Comparison of ENCODE assay signal across 8 cellular contexts in the genomic region with DNA sequence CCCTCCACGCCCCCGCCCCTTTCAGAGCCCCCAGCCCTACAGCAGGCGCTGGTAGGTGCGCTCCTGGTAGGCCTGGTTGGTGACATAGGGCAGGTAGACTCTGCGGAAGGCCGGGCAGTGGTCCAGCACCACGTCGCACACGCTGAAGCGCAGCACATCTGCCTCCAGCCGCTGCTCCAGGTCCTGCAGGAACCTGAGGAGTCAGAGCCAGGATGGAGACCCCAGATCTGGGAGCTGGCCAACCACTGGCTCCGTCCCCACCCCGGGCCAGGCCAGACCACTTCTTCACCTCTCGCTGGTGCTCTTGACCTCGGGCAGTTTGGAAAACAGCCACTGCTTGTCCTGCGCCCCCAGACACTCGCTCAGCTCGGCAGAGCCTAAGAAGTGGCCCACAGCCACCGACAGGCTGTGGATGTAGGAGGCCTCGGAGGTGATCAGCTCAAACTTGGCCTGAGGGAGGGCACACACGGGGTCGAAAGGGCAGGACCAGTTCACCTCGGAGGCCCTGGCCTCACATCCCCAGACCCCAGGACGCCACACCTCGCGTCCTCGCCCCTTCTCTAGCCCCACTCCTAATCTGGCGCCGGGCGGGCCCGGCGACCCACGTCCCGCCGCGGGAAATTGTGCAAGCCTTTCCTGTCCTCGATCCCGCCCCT. TPM values are rescaled to one million over a fixed set of nuclear protein-coding genes. Genes with fewer than 3 reads are reported as not detected.
DNase-seq lines count a peak whose midpoint lies in the region; ATAC-seq and TF ChIP-seq lines count a peak whose summit lies in the region.

No MANE protein-coding gene starts in this region.

- no peaks in the 10 kb centered on the region for H3K9me3 Mint-ChIP-seq in activated naive CD8-positive, alpha-beta T cell treated with anti-CD3 and anti-CD28 coated beads, Interleukin-2, amount 50 U/mL, for 24 hours

- H3K4me3 ChIP-seq in BJ (ENCODE audit: low read depth, low read length) (peak overlapping the region; percentile 58), HFF-Myc (replicated peaks; ENCODE audit: low read depth, low read length) (peak overlapping the region; percentile 41), tibial artery (peak overlapping the region; percentile 53 to 68)

- no peaks in the 10 kb centered on the region for H3K27me3 ChIP-seq in BJ (ENCODE audit: control insufficient read depth, insufficient read depth, low read length)
- H3K27me3 ChIP-seq in tibial artery, result no peaks in the 10 kb centered on the region

- H3K36me3 Mint-ChIP-seq in activated naive CD8-positive, alpha-beta T cell treated with anti-CD3 and anti-CD28 coated beads, Interleukin-2, amount 50 U/mL, for 24 hours (ENCODE audit: low read depth), result no peaks in the 10 kb centered on the region

- no peaks in the 10 kb centered on the region for H3K27me3 Mint-ChIP-seq in activated naive CD8-positive, alpha-beta T cell treated with anti-CD3 and anti-CD28 coated beads, Interleukin-2, amount 50 U/mL, for 24 hours

- H3K36me3 ChIP-seq in BJ (ENCODE audit: control insufficient read depth, insufficient read depth, low read length) (peaks cover 8% of the 10 kb centered on the region), tibial artery (peaks cover 0 to 17% (median 0%) of the 10 kb centered on the region in 3 donors)

- ATAC-seq in activated naive CD8-positive, alpha-beta T cell treated with anti-CD3 and anti-CD28 coated beads, Interleukin-2, amount 50 U/mL, for 24 hours, result peak; percentile 5
- ATAC-seq in left lobe of liver (no peak), HG02938 (IDR thresholded peaks at IDR 0.05; ENCODE audit: unreplicated experiment) (no peak), HG02884 (IDR thresholded peaks at IDR 0.05; ENCODE audit: unreplicated experiment) (no peak)

- peak overlapping the region; percentile 68 to 83 for H3K27ac ChIP-seq in tibial artery

- H3K27ac Mint-ChIP-seq in activated naive CD8-positive, alpha-beta T cell treated with anti-CD3 and anti-CD28 coated beads, Interleukin-2, amount 50 U/mL, for 24 hours, result peak overlapping the region; percentile 83

- intact Hi-C loops in tibial artery (cut with DNase I; ENCODE audit: low total_unique reads), result loop anchor here (10.0 kb wide), 1 partner anchor 159 kb away; a partner anchor contains a TSS

- peaks cover 9% of the 10 kb centered on the region for H3K4me1 Mint-ChIP-seq in activated naive CD8-positive, alpha-beta T cell treated with anti-CD3 and anti-CD28 coated beads, Interleukin-2, amount 50 U/mL, for 24 hours

- no peaks in the 10 kb centered on the region for H3K9me3 ChIP-seq in tibial artery

- POLR2A ChIA-PET in BJ (lab: Charles Lee), result no interaction called here

- DNase-seq in BJ (ENCODE audit: low read depth) (no peak), HFF-Myc (ENCODE audit: extremely low read depth, low read depth) (no peak), left lobe of liver (ENCODE audit: low spot score) (peak; percentile 67), tibial artery (no peak), SKM-1 treated with dmso at 0.1 percent for 144 hours (lab: John Stamatoyannopoulos, UW; ENCODE audit: unreplicated experiment) (no peak)
- no peak for DNase-seq in activated naive CD8-positive, alpha-beta T cell treated with anti-CD3 and anti-CD28 coated beads, Interleukin-2, amount 50 U/mL, for 24 hours

- H3K4me1 ChIP-seq in tibial artery, result peaks cover 0 to 41% (median 11%) of the 10 kb centered on the region in 4 donors

- CTCF ChIA-PET in BJ (lab: Yijun Ruan, JAX), result interaction anchor here (0.8 to 1.8 kb wide), 3 partner anchors 38 to 127 kb away, joined by 3 to 8 read pairs (median 3); no protein-coding TSS in a partner anchor

- peak overlapping the region; percentile 83 for H3K4me3 Mint-ChIP-seq in activated naive CD8-positive, alpha-beta T cell treated with anti-CD3 and anti-CD28 coated beads, Interleukin-2, amount 50 U/mL, for 24 hours

- TF ChIP-seq CTCF in BJ (IDR thresholded peaks at IDR 0.05; ENCODE audit: insufficient read depth, low read depth, low read length) (no peak), HFF-Myc (IDR thresholded peaks at IDR 0.05; ENCODE audit: low read depth, low read length, missing control alignments) (no peak), tibial artery (IDR thresholded peaks at IDR 0.05) (no peak)

RNA-seq across cellular contexts. Expression of a gene that starts 6.4 kb away (rescaled TPM):
- 8.0 and 11.6 TPM in 2 replicates for polyA plus RNA-seq in BJ (2011; rRNA removed)
- polyA minus RNA-seq in BJ (2011; rRNA and poly(A)+ RNA removed), result 4.0 and 5.8 TPM in 2 replicates
- 1.9 TPM for total RNA-seq in left lobe of liver

RNA-seq across cellular contexts. Expression of a gene that starts 31.0 kb away (rescaled TPM):
- 4.3 and 8.3 TPM in 2 replicates for polyA plus RNA-seq in BJ (2011; rRNA removed)
- polyA minus RNA-seq in BJ (2011; rRNA and poly(A)+ RNA removed), result 9.4 and 11.4 TPM in 2 replicates
- 4.7 TPM for total RNA-seq in left lobe of liver

RNA-seq across cellular contexts. Expression of a gene that starts 50.1 kb away (rescaled TPM):
- 13.6 and 26.5 TPM in 2 replicates for polyA plus RNA-seq in BJ (2011; rRNA removed)
- polyA minus RNA-seq in BJ (2011; rRNA and poly(A)+ RNA removed), result 22.8 TPM in 2 replicates
- total RNA-seq in left lobe of liver, result 6.5 TPM
